Comparison of ENCODE assay signal across 10 cellular contexts in the genomic region with DNA sequence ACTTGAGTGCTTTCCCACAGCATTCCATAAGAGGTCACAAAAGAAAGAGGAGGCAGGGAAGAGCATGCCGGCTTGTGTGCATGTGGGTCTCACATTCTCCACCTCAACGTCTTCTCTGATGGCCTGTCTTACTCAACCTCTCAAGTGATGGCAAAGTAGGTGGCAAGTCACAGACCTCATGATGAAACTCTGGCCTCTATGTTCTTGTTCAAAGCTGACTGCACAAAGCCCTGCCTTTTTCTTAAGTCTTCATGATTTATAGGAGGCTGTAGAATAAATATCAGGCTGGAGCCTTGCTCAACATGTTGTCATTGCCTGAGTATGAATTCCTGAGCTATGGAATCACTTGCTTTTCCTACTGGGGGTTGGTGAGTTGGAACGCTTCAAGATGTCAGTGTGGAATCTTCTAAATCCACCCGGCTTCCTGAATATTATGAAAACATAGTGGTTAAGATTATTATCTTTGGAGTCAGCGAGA.
DNase-seq lines count a peak whose midpoint lies in the region; ATAC-seq and TF ChIP-seq lines count a peak whose summit lies in the region.
"Had no signal": no experiment of that assay in that cellular context is flagged by ENCODE, and none has a peak within 500 bp of the region (broad histone marks: within the 10 kb centered on the region; RNA-seq: fewer than 3 reads in every experiment).

No MANE protein-coding gene starts in this region.

- DNase-seq in HFF-Myc (ENCODE audit: extremely low read depth, low read depth) (peak; percentile 95), amniotic stem cell (lab: John Stamatoyannopoulos, UW) (peak; percentile 76), glomerular visceral epithelial cell (ENCODE audit: extremely low spot score) (peak; percentile 98), stromal cell of bone marrow (ENCODE audit: low read depth) (peak; percentile 94), ovary (no peak), colonic mucosa (no peak)
- DNase-seq: activated B cell treated with CpG ODN at 0.5 μM for 24 hours, NCI-H446 treated with DMSO at 0.1 percent for 48 hours had no signal

- H3K4me3 ChIP-seq in HFF-Myc (replicated peaks; ENCODE audit: low read depth, low read length) (no peak overlapping the region), ovary (no peak overlapping the region), colonic mucosa (no peak overlapping the region)

- TF ChIP-seq POLR2A in ovary (IDR thresholded peaks at IDR 0.05) = no peak

- no peaks in the 10 kb centered on the region for H3K27me3 ChIP-seq in ovary
- H3K27me3 ChIP-seq in colonic mucosa = no peaks in the 10 kb centered on the region

- intact Hi-C loops in ovary (cut with DNase I) = no loop called here
- intact Hi-C loops in colonic mucosa (cut with DNase I) = no loop called here

- TF ChIP-seq CTCF in HFF-Myc (IDR thresholded peaks at IDR 0.05; ENCODE audit: low read depth, low read length, missing control alignments) = no peak
- no peak for TF ChIP-seq CTCF in ovary (IDR thresholded peaks at IDR 0.05)
- no peak for TF ChIP-seq CTCF in colonic mucosa (IDR thresholded peaks at IDR 0.05)

- ATAC-seq in HG02571 (IDR thresholded peaks at IDR 0.05; ENCODE audit: unreplicated experiment) (no peak), GM19023 (IDR thresholded peaks at IDR 0.05; ENCODE audit: unreplicated experiment) (no peak)

- no peak overlapping the region for H3K9ac ChIP-seq in colonic mucosa (ENCODE audit: low read depth in 2 of 2, low read length in 2 of 2)

- H3K4me1 ChIP-seq in ovary (ENCODE audit: insufficient read depth) (no peaks in the 10 kb centered on the region), colonic mucosa (no peaks in the 10 kb centered on the region)

- no peaks in the 10 kb centered on the region for H3K9me3 ChIP-seq in ovary
- no peaks in the 10 kb centered on the region for H3K9me3 ChIP-seq in colonic mucosa

- H3K36me3 ChIP-seq in ovary = no peaks in the 10 kb centered on the region
- no peaks in the 10 kb centered on the region for H3K36me3 ChIP-seq in colonic mucosa

- no peak for TF ChIP-seq EP300 in ovary (IDR thresholded peaks at IDR 0.05)

- 33 to 58% (median 36%) methylated on average over 5 of the region's 5 CpGs for WGBS in ovary, 3 donors

- H3K27ac ChIP-seq in ovary (no peak overlapping the region), colonic mucosa (no peak overlapping the region)

Comparison
In these comparisons a context has a peak if more than half of its experiments do, and no peak if none do; other contexts are left out.
1. DNase-seq: peak in HFF-Myc (single experiment), amniotic stem cell (single experiment), glomerular visceral epithelial cell (single experiment) and stromal cell of bone marrow (single experiment); none in ovary (0 of 5) and colonic mucosa (single experiment).